Comparison of ENCODE assay signal across 8 cellular contexts in the genomic region with DNA sequence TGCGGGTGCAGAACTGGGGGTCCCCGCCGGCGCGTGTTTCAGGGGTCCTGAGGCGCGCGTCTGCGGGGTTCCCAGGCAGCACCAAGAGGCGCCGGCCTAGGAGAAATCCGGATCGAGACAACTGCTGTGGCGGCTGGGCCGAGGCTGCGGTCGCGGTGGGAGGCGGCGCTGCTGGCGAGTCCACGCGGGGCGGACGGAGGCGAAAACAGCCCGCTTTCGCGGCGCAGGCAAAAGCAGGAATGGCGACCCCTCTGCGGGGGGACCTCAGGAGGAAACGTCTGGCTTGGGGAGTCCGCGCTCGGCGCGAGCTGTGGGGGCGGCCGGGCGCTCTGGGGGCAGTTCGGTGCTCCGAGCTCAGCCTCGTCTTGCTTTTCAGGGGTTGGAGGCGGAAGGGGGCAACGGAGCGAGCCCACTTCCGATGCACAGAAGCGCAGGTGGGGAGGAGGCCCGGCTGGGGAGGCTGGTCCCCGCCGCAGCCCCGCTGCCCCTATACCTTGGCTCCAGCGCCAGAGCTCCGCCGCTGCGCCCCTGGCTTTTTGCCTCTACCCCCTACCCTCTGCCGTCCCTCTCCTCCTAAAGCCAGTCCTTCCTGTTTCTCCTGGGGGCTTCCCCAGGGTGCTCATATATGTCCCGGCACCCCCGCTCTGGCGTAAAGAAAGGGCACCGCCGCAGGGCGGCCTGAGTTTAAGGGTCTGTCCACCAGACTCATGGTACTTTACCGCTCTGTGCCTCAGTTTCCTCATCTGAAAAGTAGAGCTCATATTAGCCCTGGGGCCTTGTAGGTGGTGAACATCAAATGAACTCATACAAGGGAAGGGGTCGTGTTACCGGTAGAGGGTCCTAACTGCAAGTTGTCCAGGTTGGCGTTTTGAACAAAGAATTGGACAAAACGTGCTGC.
DNase-seq lines count a peak whose midpoint lies in the region; ATAC-seq and TF ChIP-seq lines count a peak whose summit lies in the region.

No MANE protein-coding gene starts in this region.

- H3F3A ChIP-seq in OCI-LY1 (ENCODE audit: insufficient read depth, low read length): no peaks in the 10 kb centered on the region

- no peaks in the 10 kb centered on the region for H3K27me3 ChIP-seq in OCI-LY1 (ENCODE audit: insufficient read depth, low read length)

- H3K27me3 Mint-ChIP-seq in activated naive CD8-positive, alpha-beta T cell treated with anti-CD3 and anti-CD28 coated beads, Interleukin-2, amount 10 ng/mL, durations not matched to agents 7 days and 5 days: no peaks in the 10 kb centered on the region

- H3K4me1 Mint-ChIP-seq in activated naive CD8-positive, alpha-beta T cell treated with anti-CD3 and anti-CD28 coated beads, Interleukin-2, amount 10 ng/mL, durations not matched to agents 7 days and 5 days: peaks cover 26% of the 10 kb centered on the region

- H3K9me2 ChIP-seq in OCI-LY1 (ENCODE audit: low read depth, low read length): no peaks in the 10 kb centered on the region

- intact Hi-C loops in left ventricle myocardium superior (cut with micrococcal nuclease): no loop called here

- peak overlapping the region; percentile 61 for H3K4me3 ChIP-seq in OCI-LY1 (ENCODE audit: low read depth, low read length, poor library complexity, severe bottlenecking)

- H3K4me1 ChIP-seq in OCI-LY1 (ENCODE audit: insufficient read depth, low read length, severe bottlenecking): peaks cover 37% of the 10 kb centered on the region

- peak overlapping the region; percentile 73 for H3K4me2 ChIP-seq in OCI-LY1 (ENCODE audit: low read length)

- no peaks in the 10 kb centered on the region for H3K36me3 ChIP-seq in OCI-LY1 (ENCODE audit: insufficient read depth, low read length)

- no peak for TF ChIP-seq CTCF in OCI-LY1 (IDR thresholded peaks at IDR 0.05; ENCODE audit: low read length)

- no peak overlapping the region for H2AFZ ChIP-seq in OCI-LY1 (ENCODE audit: low read length)

- H3K9ac ChIP-seq in OCI-LY1 (ENCODE audit: low read length): peak overlapping the region; percentile 57

- no peaks in the 10 kb centered on the region for H3K79me2 ChIP-seq in OCI-LY1 (ENCODE audit: insufficient read depth, low read length)

- H3K36me3 Mint-ChIP-seq in activated naive CD8-positive, alpha-beta T cell treated with anti-CD3 and anti-CD28 coated beads, Interleukin-2, amount 10 ng/mL, durations not matched to agents 7 days and 5 days: peaks cover 2% of the 10 kb centered on the region

- POLR2A ChIA-PET in activated naive CD8-positive, alpha-beta T cell treated with anti-CD3 and anti-CD28 coated beads, Interleukin-2, amount 10 ng/mL, durations not matched to agents 7 days and 5 days (lab: Charles Lee): interaction anchor here (1.0 to 1.9 kb wide), 10 partner anchors 10 to 760 kb away, joined by 3 to 13 read pairs (median 5); partner anchors contain the start of genes CEP192 and SEH1L

- DNase-seq in DMS53 treated with DMSO at 0.1 percent for 48 hours (lab: John Stamatoyannopoulos, UW; ENCODE audit: unreplicated experiment): peak; percentile 8
- DNase-seq in activated naive CD8-positive, alpha-beta T cell treated with anti-CD3 and anti-CD28 coated beads, Interleukin-2, amount 10 ng/mL, durations not matched to agents 7 days and 5 days: peak; percentile 80
- peak; percentile 70 for DNase-seq in left ventricle myocardium superior
- DNase-seq in putamen (ENCODE audit: low spot score): peak; percentile 10
- DNase-seq in SK-N-DZ (ENCODE audit: low spot score): no peak

- H3K27ac Mint-ChIP-seq in activated naive CD8-positive, alpha-beta T cell treated with anti-CD3 and anti-CD28 coated beads, Interleukin-2, amount 10 ng/mL, durations not matched to agents 7 days and 5 days: peak overlapping the region; percentile 98

- H3K9me3 ChIP-seq in OCI-LY1 (ENCODE audit: low read length): no peaks in the 10 kb centered on the region

- H4K20me1 ChIP-seq in OCI-LY1 (ENCODE audit: insufficient read depth, low read length): no peaks in the 10 kb centered on the region

- ATAC-seq in GM21619 (IDR thresholded peaks at IDR 0.05; ENCODE audit: unreplicated experiment) (peak; percentile 32), left ventricle myocardium superior (peak; percentile 73), GM18519 (IDR thresholded peaks at IDR 0.05; ENCODE audit: low FRiP score, unreplicated experiment) (no peak)
- ATAC-seq in activated naive CD8-positive, alpha-beta T cell treated with anti-CD3 and anti-CD28 coated beads, Interleukin-2, amount 10 ng/mL, durations not matched to agents 7 days and 5 days (ENCODE audit: low read depth): peak; percentile 53

- peak overlapping the region; percentile 42 for H3K27ac ChIP-seq in OCI-LY1 (ENCODE audit: low read depth, low read length, poor library complexity, severe bottlenecking)

- H3K9me3 Mint-ChIP-seq in activated naive CD8-positive, alpha-beta T cell treated with anti-CD3 and anti-CD28 coated beads, Interleukin-2, amount 10 ng/mL, durations not matched to agents 7 days and 5 days: no peaks in the 10 kb centered on the region

- H3K4me3 Mint-ChIP-seq in activated naive CD8-positive, alpha-beta T cell treated with anti-CD3 and anti-CD28 coated beads, Interleukin-2, amount 10 ng/mL, durations not matched to agents 7 days and 5 days: peak overlapping the region; percentile 98
